In genomic region chr1:2496746-2497145, GRCh38 we compare ENCODE assay signal across 24 cellular contexts. TPM values are rescaled to one million over a fixed set of nuclear protein-coding genes. Genes with fewer than 3 reads are reported as not detected.
"Had no signal": no experiment of that assay in that cellular context is flagged by ENCODE, and none has a peak within 500 bp of the region (broad histone marks: within the 10 kb centered on the region; RNA-seq: fewer than 3 reads in every experiment).

No MANE protein-coding gene starts in this region.

- H3K27me3 Mint-ChIP-seq: stimulated activated naive CD8-positive, alpha-beta T cell treated with anti-CD3 and anti-CD28 coated beads, Interleukin-15, amount 100 ng/mL, for 72 hours; T-cell had no signal

- H3K4me3 ChIP-seq: adrenal gland, breast epithelium, gastrocnemius medialis, lung, neural progenitor cell, prostate gland, right atrium auricular region, suprapubic skin, transverse colon had no signal

- H3K4me3 Mint-ChIP-seq: activated T-helper 1 cell treated with anti-CD3 and anti-CD28 coated beads, Interleukin-12 subunit alpha, Interleukin-12 subunit beta, Interleukin-2, Interleukin-4 antibody, amounts not matched to agents 30 ng/mL and 10 ng/mL and 1 ng/mL, durations not matched to agents 14 hours and 24 hours and 36 hours; mesothelial cell of epicardium; neural progenitor cell; stimulated activated naive CD8-positive, alpha-beta T cell treated with anti-CD3 and anti-CD28 coated beads, Interleukin-15, amount 100 ng/mL, for 72 hours had no signal

- H3K36me3 Mint-ChIP-seq: activated naive CD4-positive, alpha-beta T cell treated with anti-CD3 and anti-CD28 coated beads, Interleukin-2, amount 50 U/mL, for 72 hours; mesothelial cell of epicardium; neural progenitor cell; T-cell had no signal

- H3K4me2 ChIP-seq: neural progenitor cell had no signal

- H3K9ac ChIP-seq: neural progenitor cell had no signal

- FAIRE-seq: astrocyte, kidney had no signal

- H3K27ac ChIP-seq: adrenal gland, breast epithelium, gastrocnemius medialis, neural progenitor cell, prostate gland, right atrium auricular region, suprapubic skin, transverse colon had no signal

- H3K9me3 ChIP-seq: adrenal gland, breast epithelium, gastrocnemius medialis, prostate gland, right atrium auricular region, suprapubic skin, transverse colon had no signal

- H3K27ac Mint-ChIP-seq: activated T-helper 1 cell treated with anti-CD3 and anti-CD28 coated beads, Interleukin-12 subunit alpha, Interleukin-12 subunit beta, Interleukin-2, Interleukin-4 antibody, amounts not matched to agents 30 ng/mL and 10 ng/mL and 1 ng/mL, durations not matched to agents 14 hours and 24 hours and 36 hours; mesothelial cell of epicardium; neural progenitor cell had no signal

- DNase-seq: activated CD4-positive, alpha-beta T cell treated with anti-CD3 and anti-CD28 coated beads for 1 hour; activated CD4-positive, alpha-beta T cell treated with anti-CD3 and anti-CD28 coated beads, Interleukin-2, amount 50 U/mL, for 48 hours; adrenal gland; effector CD4-positive, alpha-beta T cell; gastrocnemius medialis; head of caudate nucleus; kidney; stimulated activated CD4-positive, alpha-beta T cell treated with anti-CD3 and anti-CD28 coated beads, Interleukin-2, amount 100 ng/mL, for 24 hours; stimulated activated naive CD8-positive, alpha-beta T cell treated with anti-CD3 and anti-CD28 coated beads, Interleukin-15, amount 100 ng/mL, for 72 hours; T1000 had no signal

- H3K36me3 ChIP-seq: adrenal gland, breast epithelium, gastrocnemius medialis, neural progenitor cell, prostate gland, right atrium auricular region, transverse colon had no signal

- H3K9me3 Mint-ChIP-seq: activated naive CD4-positive, alpha-beta T cell treated with anti-CD3 and anti-CD28 coated beads, Interleukin-2, amount 50 U/mL, for 72 hours; activated T-helper 1 cell treated with anti-CD3 and anti-CD28 coated beads, Interleukin-12 subunit alpha, Interleukin-12 subunit beta, Interleukin-2, Interleukin-4 antibody, amounts not matched to agents 30 ng/mL and 10 ng/mL and 1 ng/mL, durations not matched to agents 14 hours and 24 hours and 36 hours; mesothelial cell of epicardium; neural progenitor cell; stimulated activated naive CD8-positive, alpha-beta T cell treated with anti-CD3 and anti-CD28 coated beads, Interleukin-15, amount 100 ng/mL, for 72 hours; T-cell had no signal

- H2AFZ ChIP-seq: neural progenitor cell had no signal

- ATAC-seq: gastrocnemius medialis, left lobe of liver had no signal

- H3K4me1 ChIP-seq: breast epithelium, neural progenitor cell, right atrium auricular region had no signal

- H3K27me3 ChIP-seq: neural progenitor cell, right atrium auricular region had no signal

RNA-seq across cellular contexts. Expression of gene PLCH2, which starts 20.7 kb away (rescaled TPM):
- total RNA-seq: gastrocnemius medialis had no signal

RNA-seq across cellular contexts. Expression of gene HES5, which starts 33.3 kb away (rescaled TPM):
- total RNA-seq: activated T-helper 1 cell treated with anti-CD3 and anti-CD28 coated beads, Interleukin-12 subunit alpha, Interleukin-12 subunit beta, Interleukin-2, Interleukin-4 antibody, amounts not matched to agents 30 ng/mL and 10 ng/mL and 1 ng/mL, durations not matched to agents 14 hours and 24 hours and 36 hours; adrenal gland; astrocyte; breast epithelium; mesothelial cell of epicardium; osteocyte; right atrium auricular region; T-cell had no signal
- polyA plus RNA-seq: adrenal gland had no signal
